Comparison of ENCODE assay signal across 1 cellular context in genomic region chr1:159845751-159846531, GRCh38.
TF ChIP-seq lines count a peak whose summit lies in the region.

No MANE protein-coding gene starts in this region.

TF ChIP-seq in K562, 482 proteins besides CTCF, POLR2A, EP300 and RAD21:
- TF ChIP-seq, protein P1, sequence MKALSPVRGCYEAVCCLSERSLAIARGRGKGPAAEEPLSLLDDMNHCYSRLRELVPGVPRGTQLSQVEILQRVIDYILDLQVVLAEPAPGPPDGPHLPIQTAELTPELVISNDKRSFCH (CRISPR knock-in tag; IDR thresholded peaks at IDR 0.05), result no peak
- TF ChIP-seq, protein P1 (tag; IDR thresholded peaks at IDR 0.05), result no peak
- TF ChIP-seq ATF2 (CRISPR knock-in tag; IDR thresholded peaks at IDR 0.05) (no peak), TAL1 (IDR thresholded peaks at IDR 0.05) (no peak), ZNF232 (CRISPR knock-in tag; IDR thresholded peaks at IDR 0.05) (no peak), SMC3 (conservative IDR thresholded peaks at IDR 0.05; ENCODE audit: insufficient read depth, low read depth, low read length) (no peak), CCNT2 (IDR thresholded peaks at IDR 0.05; ENCODE audit: borderline replicate concordance, extremely low read depth, insufficient read length, low read depth, low read length) (no peak), NFIX (CRISPR knock-in tag; IDR thresholded peaks at IDR 0.05; ENCODE audit: low read depth) (no peak), RUNX1 (IDR thresholded peaks at IDR 0.05; ENCODE audit: low read depth) (no peak)
- TF ChIP-seq, protein P2, sequence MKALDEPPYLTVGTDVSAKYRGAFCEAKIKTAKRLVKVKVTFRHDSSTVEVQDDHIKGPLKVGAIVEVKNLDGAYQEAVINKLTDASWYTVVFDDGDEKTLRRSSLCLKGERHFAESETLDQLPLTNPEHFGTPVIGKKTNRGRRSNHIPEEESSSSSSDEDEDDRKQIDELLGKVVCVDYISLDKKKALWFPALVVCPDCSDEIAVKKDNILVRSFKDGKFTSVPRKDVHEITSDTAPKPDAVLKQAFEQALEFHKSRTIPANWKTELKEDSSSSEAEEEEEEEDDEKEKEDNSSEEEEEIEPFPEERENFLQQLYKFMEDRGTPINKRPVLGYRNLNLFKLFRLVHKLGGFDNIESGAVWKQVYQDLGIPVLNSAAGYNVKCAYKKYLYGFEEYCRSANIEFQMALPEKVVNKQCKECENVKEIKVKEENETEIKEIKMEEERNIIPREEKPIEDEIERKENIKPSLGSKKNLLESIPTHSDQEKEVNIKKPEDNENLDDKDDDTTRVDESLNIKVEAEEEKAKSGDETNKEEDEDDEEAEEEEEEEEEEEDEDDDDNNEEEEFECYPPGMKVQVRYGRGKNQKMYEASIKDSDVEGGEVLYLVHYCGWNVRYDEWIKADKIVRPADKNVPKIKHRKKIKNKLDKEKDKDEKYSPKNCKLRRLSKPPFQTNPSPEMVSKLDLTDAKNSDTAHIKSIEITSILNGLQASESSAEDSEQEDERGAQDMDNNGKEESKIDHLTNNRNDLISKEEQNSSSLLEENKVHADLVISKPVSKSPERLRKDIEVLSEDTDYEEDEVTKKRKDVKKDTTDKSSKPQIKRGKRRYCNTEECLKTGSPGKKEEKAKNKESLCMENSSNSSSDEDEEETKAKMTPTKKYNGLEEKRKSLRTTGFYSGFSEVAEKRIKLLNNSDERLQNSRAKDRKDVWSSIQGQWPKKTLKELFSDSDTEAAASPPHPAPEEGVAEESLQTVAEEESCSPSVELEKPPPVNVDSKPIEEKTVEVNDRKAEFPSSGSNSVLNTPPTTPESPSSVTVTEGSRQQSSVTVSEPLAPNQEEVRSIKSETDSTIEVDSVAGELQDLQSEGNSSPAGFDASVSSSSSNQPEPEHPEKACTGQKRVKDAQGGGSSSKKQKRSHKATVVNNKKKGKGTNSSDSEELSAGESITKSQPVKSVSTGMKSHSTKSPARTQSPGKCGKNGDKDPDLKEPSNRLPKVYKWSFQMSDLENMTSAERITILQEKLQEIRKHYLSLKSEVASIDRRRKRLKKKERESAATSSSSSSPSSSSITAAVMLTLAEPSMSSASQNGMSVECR (CRISPR knock-in tag; IDR thresholded peaks at IDR 0.05), result no peak
